Comparison of ENCODE assay signal across 8 cellular contexts in the genomic region with DNA sequence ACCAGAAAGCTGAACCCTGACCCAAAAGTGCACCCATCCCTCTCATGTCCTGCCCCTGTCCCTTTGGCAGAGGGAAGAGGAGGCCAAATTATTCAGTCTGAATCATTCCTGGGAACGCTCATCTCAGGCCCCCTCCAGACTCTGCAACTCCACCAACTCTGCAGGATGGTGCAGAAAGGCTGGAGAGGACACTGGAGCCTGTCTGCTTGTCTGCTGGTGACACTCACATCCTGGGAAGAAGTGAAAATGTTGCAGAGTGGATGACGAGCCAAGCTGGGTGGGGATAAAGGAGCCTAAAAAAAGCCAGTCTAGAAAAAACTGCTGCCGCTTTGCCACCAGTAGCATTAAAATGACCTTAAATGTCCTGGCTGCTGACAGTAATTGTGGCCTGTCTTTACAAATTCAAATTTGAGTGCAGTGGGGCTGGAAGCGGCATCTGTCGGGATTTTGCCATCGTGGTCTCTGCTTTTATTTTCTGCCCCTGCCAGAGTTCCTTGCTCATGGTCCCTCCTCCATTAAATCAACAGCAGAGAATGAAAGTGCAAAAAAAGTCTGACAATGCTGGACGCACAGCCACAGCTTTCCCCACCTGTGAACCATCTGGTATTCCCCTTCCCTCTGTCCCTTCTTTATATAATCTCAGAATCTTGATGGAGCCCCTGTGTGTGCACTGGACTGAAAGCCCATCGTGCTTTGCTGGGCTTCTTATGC.
DNase-seq lines count a peak whose midpoint lies in the region; ATAC-seq and TF ChIP-seq lines count a peak whose summit lies in the region.

No MANE protein-coding gene starts in this region.

- intact Hi-C loops in psoas muscle (cut with DNase I), result loop anchor here (5.0 kb wide), 2 partner anchors 51 to 64 kb away; partner anchors contain the start of gene STK17A (in 1 of the 2)

- peaks cover 64% of the 10 kb centered on the region for H3K79me2 ChIP-seq in SK-N-SH (ENCODE audit: insufficient read depth)

- H3K4me1 ChIP-seq in SK-N-SH (ENCODE audit: control insufficient read depth in 1 of 2, insufficient read depth in 2 of 2, low read depth in 1 of 2, low read length in 1 of 2) (peaks cover 61 to 65% of the 10 kb centered on the region in 2 experiments), psoas muscle (peaks cover 54% of the 10 kb centered on the region)

- H3K4me2 ChIP-seq in SK-N-SH, result peak overlapping the region; percentile 85

- H3K27me3 ChIP-seq in SK-N-SH (ENCODE audit: insufficient read depth), result no peaks in the 10 kb centered on the region
- H3K27me3 ChIP-seq in psoas muscle (ENCODE audit: insufficient read depth in 3 of 3, low read length in 2 of 3), result no peaks in the 10 kb centered on the region

- POLR2A ChIA-PET in SK-N-SH (lab: Yijun Ruan, JAX), result no interaction called here

- H3K36me3 ChIP-seq in SK-N-SH (replicated peaks in 1 of 2; ENCODE audit: control insufficient read depth in 1 of 2, insufficient read depth in 2 of 2, low read length in 1 of 2) (peaks cover 13 to 32% of the 10 kb centered on the region in 2 experiments), psoas muscle (ENCODE audit: insufficient read depth in 1 of 2, low read depth in 1 of 2) (peaks cover 0 to 27% of the 10 kb centered on the region in 2 donors)

- no peak for TF ChIP-seq RAD21 in SK-N-SH (IDR thresholded peaks at IDR 0.05; ENCODE audit: low read length)

- peak overlapping the region; percentile 52; the same call in 1 of the 2 replicates for H3K4me3 ChIP-seq in GM08714 (ENCODE audit: low read length)
- peak overlapping the region; percentile 20 to 44; a peak in 3 of 4 replicates for H3K4me3 ChIP-seq in SK-N-SH (ENCODE audit: low read depth in 2 of 2, low read length in 1 of 2)
- H3K4me3 ChIP-seq in fibroblast of the aortic adventitia (ENCODE audit: low read depth, low read length), result peak overlapping the region; percentile 52
- peak overlapping the region; percentile 10 for H3K4me3 ChIP-seq in psoas muscle

- H3K9me2 ChIP-seq in SK-N-SH, result no peaks in the 10 kb centered on the region

- no peak for ATAC-seq in psoas muscle

- peak; percentile 57 for DNase-seq in SK-N-SH
- peak; percentile 51 for DNase-seq in fibroblast of the aortic adventitia (ENCODE audit: low read depth)
- no peak for DNase-seq in psoas muscle
- DNase-seq in NK-92 (lab: John Stamatoyannopoulos, UW; ENCODE audit: unreplicated experiment), result no peak
- DNase-seq in DMS79 treated with DMSO at 0.1 percent for 48 hours (lab: John Stamatoyannopoulos, UW), result no peak
- no peak for DNase-seq in NCI-H526 treated with DMSO at 0.1 percent for 48 hours (lab: John Stamatoyannopoulos, UW)
- no peak for DNase-seq in D341Med (ENCODE audit: low spot score)

- H2AFZ ChIP-seq in SK-N-SH (ENCODE audit: low read depth), result no peak overlapping the region

- TF ChIP-seq EP300 in SK-N-SH (IDR thresholded peaks at IDR 0.05; ENCODE audit: borderline replicate concordance in 1 of 2, low read depth in 1 of 2, low read length in 1 of 2), result peak in 1 of 2 experiments; percentile 57; a peak in 2 of 4 replicates

- TF ChIP-seq CTCF in SK-N-SH (IDR thresholded peaks at IDR 0.05) (no peak; the same call in 1 of the 2 replicates), fibroblast of the aortic adventitia (IDR thresholded peaks at IDR 0.05; ENCODE audit: insufficient read depth, low read length) (no peak), psoas muscle (IDR thresholded peaks at IDR 0.05) (no peak)

- WGBS in SK-N-SH (ENCODE audit: low lambda C conversion rate), result 12% methylated on average over 8 of the region's 8 CpGs
- 41 to 48% (median 44%) methylated on average over 8 of the region's 8 CpGs for WGBS in psoas muscle, 3 donors

- peaks cover 66% of the 10 kb centered on the region for H3F3A ChIP-seq in SK-N-SH (replicated peaks; ENCODE audit: insufficient read depth)

- peak overlapping the region; percentile 93 for H3K9ac ChIP-seq in SK-N-SH

- CTCF ChIA-PET in SK-N-SH (lab: Yijun Ruan, JAX), result interaction anchor here (1.2 to 6.7 kb wide), 6 partner anchors 10 to 193 kb away, joined by 3 to 45 read pairs (median 8); partner anchors contain the start of gene STK17A

- H3K27ac ChIP-seq in SK-N-SH (ENCODE audit: low read depth in 2 of 2, low read length in 1 of 2) (peak overlapping the region; percentile 98 to 100), psoas muscle (peak overlapping the region; percentile 91)

- H4K20me1 ChIP-seq in SK-N-SH (ENCODE audit: insufficient read depth), result no peaks in the 10 kb centered on the region

- H3K9me3 ChIP-seq in SK-N-SH (no peaks in the 10 kb centered on the region), psoas muscle (no peaks in the 10 kb centered on the region)

TF ChIP-seq in SK-N-SH, 30 proteins besides CTCF, POLR2A, EP300 and RAD21:
- peak; percentile 67; the same call in 1 of the 2 replicates for TF ChIP-seq FOSL2 (IDR thresholded peaks at IDR 0.05; ENCODE audit: borderline replicate concordance, low read depth)
- no peak for TF ChIP-seq EZH2phosphoT487 (IDR thresholded peaks at IDR 0.05; ENCODE audit: borderline replicate concordance, low read depth)
- TF ChIP-seq JUND (IDR thresholded peaks at IDR 0.05), result peak; percentile 24; the same call in 1 of the 2 replicates
- TF ChIP-seq ELF1 (IDR thresholded peaks at IDR 0.05), result no peak
- TF ChIP-seq SIN3A (IDR thresholded peaks at IDR 0.05; ENCODE audit: borderline replicate concordance, low read depth, low read length), result peak; percentile 68; the same call in 1 of the 2 replicates
- peak; percentile 32 for TF ChIP-seq TEAD4 (IDR thresholded peaks at IDR 0.05; ENCODE audit: borderline replicate concordance, insufficient read depth)
- peak; percentile 74; the same call in 1 of the 2 replicates for TF ChIP-seq RXRA (IDR thresholded peaks at IDR 0.05; ENCODE audit: borderline replicate concordance, low read depth)
- peak; percentile 58; the same call in 1 of the 2 replicates for TF ChIP-seq FOXM1 (IDR thresholded peaks at IDR 0.05; ENCODE audit: low read depth)
- peak; percentile 35; the same call in 1 of the 2 replicates for TF ChIP-seq TAF1 (IDR thresholded peaks at IDR 0.05; ENCODE audit: borderline replicate concordance, low read depth, low read length)
- TF ChIP-seq, protein P1, sequence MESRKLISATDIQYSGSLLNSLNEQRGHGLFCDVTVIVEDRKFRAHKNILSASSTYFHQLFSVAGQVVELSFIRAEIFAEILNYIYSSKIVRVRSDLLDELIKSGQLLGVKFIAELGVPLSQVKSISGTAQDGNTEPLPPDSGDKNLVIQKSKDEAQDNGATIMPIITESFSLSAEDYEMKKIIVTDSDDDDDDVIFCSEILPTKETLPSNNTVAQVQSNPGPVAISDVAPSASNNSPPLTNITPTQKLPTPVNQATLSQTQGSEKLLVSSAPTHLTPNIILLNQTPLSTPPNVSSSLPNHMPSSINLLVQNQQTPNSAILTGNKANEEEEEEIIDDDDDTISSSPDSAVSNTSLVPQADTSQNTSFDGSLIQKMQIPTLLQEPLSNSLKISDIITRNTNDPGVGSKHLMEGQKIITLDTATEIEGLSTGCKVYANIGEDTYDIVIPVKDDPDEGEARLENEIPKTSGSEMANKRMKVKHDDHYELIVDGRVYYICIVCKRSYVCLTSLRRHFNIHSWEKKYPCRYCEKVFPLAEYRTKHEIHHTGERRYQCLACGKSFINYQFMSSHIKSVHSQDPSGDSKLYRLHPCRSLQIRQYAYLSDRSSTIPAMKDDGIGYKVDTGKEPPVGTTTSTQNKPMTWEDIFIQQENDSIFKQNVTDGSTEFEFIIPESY (IDR thresholded peaks at IDR 0.05; ENCODE audit: borderline replicate concordance, low read depth), result 0 out of 2 replicates have a peak, but pooled peaks have one; percentile 16
- no peak for TF ChIP-seq MEF2A (IDR thresholded peaks at IDR 0.05; ENCODE audit: borderline replicate concordance, low read depth)
- TF ChIP-seq NRF1 (IDR thresholded peaks at IDR 0.05; ENCODE audit: low read depth, low read length), result no peak
- peak; percentile 47; the same call in 1 of the 2 replicates for TF ChIP-seq GATA2 (CRISPR knock-in tag; IDR thresholded peaks at IDR 0.05)
- no peak for TF ChIP-seq MAX (IDR thresholded peaks at IDR 0.05; ENCODE audit: low read depth)
- peak; percentile 69 for TF ChIP-seq TCF12 (IDR thresholded peaks at IDR 0.05)
- TF ChIP-seq RFX5 (IDR thresholded peaks at IDR 0.05; ENCODE audit: low read length), result no peak
- TF ChIP-seq NFIC (IDR thresholded peaks at IDR 0.05; ENCODE audit: borderline replicate concordance), result peak; percentile 80
- TF ChIP-seq PBX3 (IDR thresholded peaks at IDR 0.05), result peak; percentile 65

Comparison
In these comparisons a context has a peak if more than half of its experiments do, and no peak if none do; other contexts are left out.
1. DNase-seq: peak in SK-N-SH (single experiment) and fibroblast of the aortic adventitia (single experiment); none in psoas muscle (0 of 2), NK-92 (single experiment), DMS79 treated with DMSO at 0.1 percent for 48 hours (single experiment), NCI-H526 treated with DMSO at 0.1 percent for 48 hours (single experiment) and D341Med (single experiment).
2. Peak in every context shown above with its lines, with median percentiles within 50 percentile points of each other: H3K4me3 ChIP-seq.